Comparison of ENCODE assay signal across 1 cellular context in genomic region chr16:85136705-85137322, GRCh38.
TF ChIP-seq lines count a peak whose summit lies in the region.

No MANE protein-coding gene starts in this region.

TF ChIP-seq in H1, 55 proteins besides CTCF, POLR2A, EP300 and RAD21:
- 0 out of 2 replicates have a peak, but pooled peaks have one; percentile 23 for TF ChIP-seq MAX (IDR thresholded peaks at IDR 0.05)
- no peak for TF ChIP-seq CBX8 (IDR thresholded peaks at IDR 0.05; ENCODE audit: borderline replicate concordance, low read depth, low read length)
- no peak for TF ChIP-seq TEAD4 (IDR thresholded peaks at IDR 0.05; ENCODE audit: low read depth, low read length)
- no peak for TF ChIP-seq ZNF274 (IDR thresholded peaks at IDR 0.05; ENCODE audit: borderline replicate concordance, extremely low read depth, low read length)
- no peak for TF ChIP-seq FOSL1 (IDR thresholded peaks at IDR 0.05; ENCODE audit: insufficient read depth, low read depth, low read length)
- TF ChIP-seq SIX5 (IDR thresholded peaks at IDR 0.05; ENCODE audit: low read depth, low read length), result no peak
- 0 out of 2 replicates have a peak, but pooled peaks have one; percentile 32 for TF ChIP-seq CHD2 (IDR thresholded peaks at IDR 0.05; ENCODE audit: low read length)
- TF ChIP-seq SIRT6 (IDR thresholded peaks at IDR 0.05; ENCODE audit: low read length), result no peak
- no peak for TF ChIP-seq ATF3 (IDR thresholded peaks at IDR 0.05; ENCODE audit: insufficient read depth, low read depth, low read length)
- TF ChIP-seq RBBP5 (IDR thresholded peaks at IDR 0.05; ENCODE audit: borderline replicate concordance, low read depth, low read length), result no peak
- 0 out of 2 replicates have a peak, but pooled peaks have one; percentile 49 for TF ChIP-seq SP1 (IDR thresholded peaks at IDR 0.05; ENCODE audit: low read depth, low read length)
- TF ChIP-seq CEBPB (IDR thresholded peaks at IDR 0.05; ENCODE audit: low read depth, low read length), result no peak
- no peak for TF ChIP-seq NANOG (IDR thresholded peaks at IDR 0.05; ENCODE audit: insufficient read depth, low read depth, low read length, poor library complexity, severe bottlenecking)
- peak; percentile 58; the same call in 1 of the 2 replicates for TF ChIP-seq E2F6 (IDR thresholded peaks at IDR 0.05)
- TF ChIP-seq KDM1A (IDR thresholded peaks at IDR 0.05; ENCODE audit: borderline replicate concordance, low read length), result no peak
- TF ChIP-seq TAF1 (IDR thresholded peaks at IDR 0.05; ENCODE audit: low read depth, low read length), result no peak
- no peak for TF ChIP-seq CBX5 (IDR thresholded peaks at IDR 0.05; ENCODE audit: low read depth, low read length)
- peak; percentile 79; the same call in 1 of the 2 replicates for TF ChIP-seq RFX5 (IDR thresholded peaks at IDR 0.05; ENCODE audit: borderline replicate concordance, low read depth, low read length)
- no peak for TF ChIP-seq BRCA1 (IDR thresholded peaks at IDR 0.05; ENCODE audit: low read depth, low read length)
- no peak for TF ChIP-seq HDAC2 (IDR thresholded peaks at IDR 0.05; ENCODE audit: borderline replicate concordance in 1 of 2, low read depth in 2 of 2, low read length in 2 of 2)
